ENCODE assay signal across 8 cellular contexts in genomic region chr5:124220418-124220817, GRCh38.
"Had no signal": no experiment of that assay in that cellular context is flagged by ENCODE, and none has a peak within 500 bp of the region (broad histone marks: within the 10 kb centered on the region; RNA-seq: fewer than 3 reads in every experiment).

No MANE protein-coding gene starts in this region.

- H3K4me3 Mint-ChIP-seq: H9 had no signal

- DNase-seq: GM23248, GOT3, H9, HCEC 1CT, KBM-7 had no signal

- H3K27ac ChIP-seq: GM23248, KMS-11 had no signal

- H3K4me2 ChIP-seq: KMS-11 had no signal

- H3K9ac ChIP-seq: GM23248, KMS-11 had no signal

- H3K4me1 Mint-ChIP-seq: H9 had no signal

- H2AFZ ChIP-seq: GM23248 had no signal

- H3K4me3 ChIP-seq: GM23248 had no signal

- H3K27ac Mint-ChIP-seq: H9 had no signal

- FAIRE-seq: H54, HTR-8/SVneo had no signal
